In the genomic region with DNA sequence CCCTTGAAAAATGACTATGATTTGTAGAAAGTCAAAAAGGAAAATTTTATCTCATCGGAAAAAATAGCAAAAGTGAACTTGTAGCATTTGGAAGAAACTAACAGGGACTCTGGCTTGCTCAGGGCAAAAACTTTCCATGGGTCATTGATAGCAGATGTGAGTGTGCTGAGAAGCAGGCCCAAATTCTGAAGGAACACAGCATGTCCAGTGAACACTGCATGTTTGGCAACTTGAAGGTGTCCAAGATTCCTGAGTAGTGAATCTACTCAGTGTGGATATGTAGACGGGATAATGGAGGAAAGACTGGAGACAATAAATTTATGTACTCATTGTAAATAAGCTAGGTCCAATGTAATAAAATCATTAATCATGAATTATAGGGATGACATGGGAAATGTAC, we compare ENCODE assay signal across 24 cellular contexts. TPM values are rescaled to one million over a fixed set of nuclear protein-coding genes. Genes with fewer than 3 reads are reported as not detected.
DNase-seq lines count a peak whose midpoint lies in the region; ATAC-seq, FAIRE-seq and TF ChIP-seq lines count a peak whose summit lies in the region.
"Had no signal": no experiment of that assay in that cellular context is flagged by ENCODE, and none has a peak within 500 bp of the region (broad histone marks: within the 10 kb centered on the region; RNA-seq: fewer than 3 reads in every experiment).

No MANE protein-coding gene starts in this region.

- TF ChIP-seq CTCF in VCaP (conservative IDR thresholded peaks at IDR 0.05) (no peak), fibroblast of the aortic adventitia (IDR thresholded peaks at IDR 0.05; ENCODE audit: insufficient read depth, low read length) (no peak)

- H3K27ac ChIP-seq in VCaP (peak overlapping the region; percentile 48), small intestine (ENCODE audit: low read depth in 1 of 2, low read length in 1 of 2) (no peak overlapping the region)
- H3K27ac ChIP-seq: foreskin keratinocyte, right lobe of liver, SJSA1 had no signal

- peak; percentile 47 for DNase-seq in GM03348 (ENCODE audit: low spot score)
- DNase-seq in fibroblast of the aortic adventitia (ENCODE audit: low read depth), result peak; percentile 83
- DNase-seq in small intestine, result no peak
- DNase-seq in urothelium cell line (ENCODE audit: low spot score), result no peak
- DNase-seq in ACHN, result no peak
- DNase-seq: activated CD4-positive, alpha-beta T cell treated with anti-CD3 and anti-CD28 coated beads for 36 hours; activated CD8-positive, alpha-beta T cell treated with anti-CD3 and anti-CD28 coated beads, Interleukin-2, amount 10 ng/mL, durations not matched to agents 7 days and 5 days; CD4-positive, alpha-beta memory T cell; dermis blood vessel endothelial cell; foreskin keratinocyte; KG1; left colon; NCI-H1436 treated with DMSO at 0.1 percent for 48 hours; NCI-H345; right lobe of liver; stimulated activated CD4-positive, alpha-beta T cell treated with anti-CD3 and anti-CD28 coated beads, Interleukin-15, amount 100 ng/mL, for 24 hours; stimulated activated naive B cell treated with anti-CD40 and anti-IgM and Interleukin-4, amounts not matched to agents 10 μg/mL and 1 μg/mL and 100 μg/mL, for 72 hours had no signal

- H3K4me3 ChIP-seq in fibroblast of the aortic adventitia (ENCODE audit: low read depth, low read length), result no peak overlapping the region
- no peak overlapping the region for H3K4me3 ChIP-seq in small intestine (ENCODE audit: low read depth in 1 of 2, low read length in 2 of 2)
- H3K4me3 ChIP-seq: right lobe of liver, SJSA1 had no signal

- no peaks in the 10 kb centered on the region for H3K4me1 ChIP-seq in small intestine (ENCODE audit: control insufficient read depth in 2 of 2, insufficient read depth in 1 of 2, low read depth in 1 of 2, low read length in 1 of 2)
- H3K4me1 ChIP-seq: foreskin keratinocyte, SJSA1 had no signal

- H3K9me3 ChIP-seq in small intestine (ENCODE audit: control insufficient read depth, low read depth), result no peaks in the 10 kb centered on the region
- H3K9me3 ChIP-seq: right lobe of liver, SJSA1 had no signal

- no peak for ATAC-seq in HG03521 (IDR thresholded peaks at IDR 0.05; ENCODE audit: unreplicated experiment)
- ATAC-seq: activated CD4-positive, alpha-beta T cell treated with anti-CD3 and anti-CD28 coated beads for 36 hours; activated CD8-positive, alpha-beta T cell treated with anti-CD3 and anti-CD28 coated beads, Interleukin-2, amount 10 ng/mL, durations not matched to agents 7 days and 5 days; activated naive CD4-positive, alpha-beta T cell treated with anti-CD3 and anti-CD28 coated beads, Interleukin-2, amount 50 U/mL, for 72 hours; foreskin keratinocyte; left colon; right lobe of liver; stimulated activated naive B cell treated with anti-CD40 and anti-IgM and Interleukin-4, amounts not matched to agents 10 μg/mL and 1 μg/mL and 100 μg/mL, for 72 hours had no signal

- H3K27me3 ChIP-seq in small intestine (ENCODE audit: control insufficient read depth in 2 of 2, insufficient read depth in 2 of 2, low read length in 2 of 2), result peaks cover 0 to 3% of the 10 kb centered on the region in 2 donors
- H3K27me3 ChIP-seq: right lobe of liver, SJSA1 had no signal

- 67 to 74% (median 69%) methylated on average over 2 of the region's 2 CpGs for WGBS in small intestine, 3 donors

- FAIRE-seq in small intestine (lab: Jason Lieb, UNC) (peak; percentile 53), urothelium cell line (lab: Jason Lieb, UNC) (no peak)

- no peaks in the 10 kb centered on the region for H3K36me3 ChIP-seq in small intestine (ENCODE audit: control insufficient read depth in 2 of 2, insufficient read depth in 2 of 2, low read length in 2 of 2)
- H3K36me3 ChIP-seq: SJSA1 had no signal

- in situ Hi-C loops in ACHN (cut with HindIII; ENCODE audit: low pct_ligation_motif_present, low pct_unique_long_range_greater_than_20kb, low sequenced_read_pairs), result no loop called here

RNA-seq across cellular contexts. Expression of gene SLC17A2, which starts 8.2 kb away (rescaled TPM):
- 0.09 TPM in 1 of 2 replicates, not detected in the other for total RNA-seq in fibroblast of the aortic adventitia (ENCODE audit: low replicate concordance)
- polyA plus RNA-seq in small intestine, result not detected
- total RNA-seq: activated CD8-positive, alpha-beta T cell treated with anti-CD3 and anti-CD28 coated beads, Interleukin-2, amount 10 ng/mL, durations not matched to agents 7 days and 5 days; CD4-positive, alpha-beta memory T cell; dermis blood vessel endothelial cell; foreskin keratinocyte; H4; left colon; SJSA1; temporal lobe had no signal
- polyA plus RNA-seq: CD4-positive, alpha-beta memory T cell; foreskin keratinocyte had no signal

RNA-seq across cellular contexts. Expression of gene TRIM38, which starts 40.3 kb away (rescaled TPM):
- total RNA-seq in fibroblast of the aortic adventitia (ENCODE audit: low replicate concordance), result 12.0 and 35.3 TPM in 2 replicates
- 1 to 10 TPM; 3.5 to 6.3 (median 5.8) TPM for polyA plus RNA-seq in small intestine

RNA-seq across cellular contexts. Expression of gene SLC17A3, which starts 48.3 kb away (rescaled TPM):
- total RNA-seq in fibroblast of the aortic adventitia (ENCODE audit: low replicate concordance), result 1.1 TPM in 1 of 2 replicates, not detected in the other
- under 1 TPM in 1 of 3 donors, not detected in 2; 0.04 TPM for polyA plus RNA-seq in small intestine
- total RNA-seq: foreskin keratinocyte, left colon, SJSA1, temporal lobe, urinary bladder had no signal
- polyA plus RNA-seq: foreskin keratinocyte, urinary bladder had no signal

Comparison
In these comparisons a context has a peak if more than half of its experiments do, and no peak if none do; other contexts are left out.
1. DNase-seq: peak in GM03348 (single experiment) and fibroblast of the aortic adventitia (single experiment); none in small intestine (single experiment), urothelium cell line (single experiment) and ACHN (single experiment).